ENCODE assay signal across 20 cellular contexts in the genomic region with DNA sequence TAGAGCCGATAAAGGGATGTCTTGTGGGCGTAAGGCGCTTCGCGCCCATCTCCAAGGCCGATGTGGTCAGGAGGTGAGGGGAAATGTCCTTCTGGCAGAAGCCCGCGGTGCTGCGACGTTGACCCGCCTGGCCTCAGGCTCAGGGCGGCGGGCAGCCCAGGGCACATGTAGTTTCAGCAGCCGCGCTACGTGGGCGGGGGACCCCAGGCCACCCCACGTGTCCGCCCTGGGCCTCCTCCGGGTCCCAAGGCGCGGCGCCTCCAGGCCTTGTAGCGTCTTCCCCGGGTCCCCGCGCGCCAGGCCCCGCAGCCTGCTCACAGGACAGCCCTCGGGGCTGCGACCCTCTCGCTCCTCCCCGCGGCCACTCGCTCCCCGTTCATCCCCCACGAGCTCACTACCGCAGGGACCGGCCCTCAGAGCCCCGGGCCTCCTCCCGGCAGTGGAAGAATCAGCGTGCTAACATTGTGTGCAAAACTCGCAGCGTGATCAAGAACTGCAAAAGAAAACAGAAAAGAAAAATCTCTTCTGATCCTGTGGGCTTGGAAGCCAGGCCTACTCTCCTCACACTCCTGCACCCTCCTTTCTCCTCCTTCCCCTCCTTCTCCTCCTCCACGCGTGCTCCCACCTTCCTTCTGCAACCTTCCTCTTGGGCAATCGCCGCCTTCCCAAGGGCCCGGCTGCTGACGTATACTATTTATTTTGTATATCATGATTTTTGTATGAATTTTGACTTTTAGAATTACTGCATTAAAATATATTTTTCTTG. TPM values are rescaled to one million over a fixed set of nuclear protein-coding genes. Genes with fewer than 3 reads are reported as not detected.
DNase-seq lines count a peak whose midpoint lies in the region; FAIRE-seq and TF ChIP-seq lines count a peak whose summit lies in the region.
"Had no signal": no experiment of that assay in that cellular context is flagged by ENCODE, and none has a peak within 500 bp of the region (broad histone marks: within the 10 kb centered on the region; RNA-seq: fewer than 3 reads in every experiment).

No MANE protein-coding gene starts in this region.

- no peaks in the 10 kb centered on the region for H4K20me1 ChIP-seq in astrocyte (ENCODE audit: insufficient read depth, low read length)
- peaks cover 6% of the 10 kb centered on the region for H4K20me1 ChIP-seq in smooth muscle cell (ENCODE audit: low read depth)

- H3K4me2 ChIP-seq in astrocyte (ENCODE audit: low read length): no peak overlapping the region
- H3K4me2 ChIP-seq in smooth muscle cell: peak overlapping the region; percentile 86

- no peak overlapping the region for H3K27ac ChIP-seq in astrocyte (ENCODE audit: low read depth, low read length)
- no peak overlapping the region for H3K27ac ChIP-seq in iPS-20b (ENCODE audit: low read length)
- H3K27ac ChIP-seq in smooth muscle cell (ENCODE audit: low read depth): peak overlapping the region; percentile 95
- H3K27ac ChIP-seq: epithelial cell of prostate, right lobe of liver, SJCRH30, transverse colon had no signal

- H3K27ac Mint-ChIP-seq in activated naive CD8-positive, alpha-beta T cell: no peak overlapping the region
- H3K27ac Mint-ChIP-seq in activated naive CD8-positive, alpha-beta T cell treated with anti-CD3 and anti-CD28 coated beads for 36 hours: no peak overlapping the region
- peak overlapping the region; percentile 66 for H3K27ac Mint-ChIP-seq in astrocyte (ENCODE audit: unreplicated experiment)
- H3K27ac Mint-ChIP-seq: activated naive CD4-positive, alpha-beta T cell treated with anti-CD3 and anti-CD28 coated beads, Interleukin-2, amount 50 U/mL, for 24 hours; natural killer cell treated with Interleukin-12 subunit alpha and Interleukin-12 subunit beta and Interleukin-15 and Interleukin-18, amount 100 ng/mL, for 72 hours had no signal

- peaks cover 3% of the 10 kb centered on the region for H3K9me3 Mint-ChIP-seq in activated naive CD8-positive, alpha-beta T cell (ENCODE audit: low read depth)
- peaks cover 6% of the 10 kb centered on the region for H3K9me3 Mint-ChIP-seq in activated naive CD8-positive, alpha-beta T cell treated with anti-CD3 and anti-CD28 coated beads for 36 hours
- H3K9me3 Mint-ChIP-seq in astrocyte (ENCODE audit: unreplicated experiment): peaks cover 29% of the 10 kb centered on the region
- H3K9me3 Mint-ChIP-seq: activated naive CD4-positive, alpha-beta T cell treated with anti-CD3 and anti-CD28 coated beads, Interleukin-2, amount 50 U/mL, for 24 hours; natural killer cell treated with Interleukin-12 subunit alpha and Interleukin-12 subunit beta and Interleukin-15 and Interleukin-18, amount 100 ng/mL, for 72 hours had no signal

- no peak overlapping the region for H3K4me3 ChIP-seq in astrocyte (ENCODE audit: insufficient read depth, low read depth, low read length)
- peak overlapping the region; percentile 66; the same call in 1 of the 2 replicates for H3K4me3 ChIP-seq in iPS-20b (ENCODE audit: low read length)
- peak overlapping the region; percentile 74 for H3K4me3 ChIP-seq in smooth muscle cell
- H3K4me3 ChIP-seq: right lobe of liver, SJCRH30 had no signal

- H3K9ac ChIP-seq in astrocyte (ENCODE audit: low read length) (no peak overlapping the region), iPS-20b (ENCODE audit: low read depth, low read length) (no peak overlapping the region), smooth muscle cell (ENCODE audit: low read depth) (peak overlapping the region; percentile 81)

- H3K79me2 ChIP-seq in astrocyte (ENCODE audit: insufficient read depth, low read length): no peaks in the 10 kb centered on the region
- H3K79me2 ChIP-seq in smooth muscle cell (ENCODE audit: low read depth): peaks cover 60% of the 10 kb centered on the region

- H3K27me3 ChIP-seq in astrocyte (ENCODE audit: insufficient read depth, low read length): peaks cover 100% of the 10 kb centered on the region
- peaks cover 100% of the 10 kb centered on the region for H3K27me3 ChIP-seq in iPS-20b (ENCODE audit: insufficient read depth, low read length)
- H3K27me3 ChIP-seq in smooth muscle cell (ENCODE audit: low read depth): peaks cover 19% of the 10 kb centered on the region

- 6% methylated on average over 48 of the region's 50 CpGs for WGBS in smooth muscle cell (ENCODE audit: low lambda C conversion rate)

- H2AFZ ChIP-seq in astrocyte (ENCODE audit: low read depth, low read length): no peak overlapping the region
- H2AFZ ChIP-seq in smooth muscle cell (ENCODE audit: low read depth): peak overlapping the region; percentile 83

- no peak for DNase-seq in activated naive CD8-positive, alpha-beta T cell treated with anti-CD3 and anti-CD28 coated beads for 36 hours
- no peak for DNase-seq in astrocyte (ENCODE audit: low read depth)
- no peak for DNase-seq in smooth muscle cell (lab: John Stamatoyannopoulos, UW; ENCODE audit: unreplicated experiment)
- DNase-seq in stimulated activated CD4-positive, alpha-beta T cell treated with anti-CD3 and anti-CD28 coated beads, Interleukin-12 subunit alpha, Interleukin-12 subunit beta, amount 100 ng/mL, for 4 hours: no peak
- DNase-seq in kidney tubule cell (ENCODE audit: low spot score): no peak
- no peak for DNase-seq in NCI-H146 (lab: John Stamatoyannopoulos, UW)
- DNase-seq: caudate nucleus; KG1; NCI-H1417 treated with DMSO at 0.1 percent for 48 hours; right lobe of liver; SJCRH30; stimulated activated CD8-positive, alpha-beta memory T cell treated with anti-CD3 and anti-CD28 coated beads, Interleukin-4, amount 100 ng/mL, for 48 hours; transverse colon had no signal

- H3F3A ChIP-seq in smooth muscle cell (ENCODE audit: low read depth): peaks cover 10% of the 10 kb centered on the region

- FAIRE-seq in astrocyte (lab: Jason Lieb, UNC): no peak
- FAIRE-seq: G401.6, TTC549 had no signal

- H3K4me1 ChIP-seq in astrocyte (ENCODE audit: insufficient read depth, low read length) (peaks cover 8% of the 10 kb centered on the region), iPS-20b (ENCODE audit: insufficient read depth, low read length) (peaks cover 25% of the 10 kb centered on the region; the same call in 1 of the 2 replicates), smooth muscle cell (ENCODE audit: low read depth) (peaks cover 7% of the 10 kb centered on the region)
- H3K4me1 ChIP-seq: SJCRH30 had no signal

- TF ChIP-seq CTCF in astrocyte (IDR thresholded peaks at IDR 0.05; ENCODE audit: insufficient read depth, low read depth, low read length) (no peak), smooth muscle cell (IDR thresholded peaks at IDR 0.05; ENCODE audit: borderline replicate concordance, insufficient read depth, poor library complexity, severe bottlenecking) (no peak)

- H3K4me1 Mint-ChIP-seq in activated naive CD8-positive, alpha-beta T cell (ENCODE audit: low read depth): peaks cover 23% of the 10 kb centered on the region
- H3K4me1 Mint-ChIP-seq in activated naive CD8-positive, alpha-beta T cell treated with anti-CD3 and anti-CD28 coated beads for 36 hours: peaks cover 10% of the 10 kb centered on the region
- H3K4me1 Mint-ChIP-seq in astrocyte (ENCODE audit: low read depth, unreplicated experiment): no peaks in the 10 kb centered on the region

- peak overlapping the region; percentile 9 for H3K4me3 Mint-ChIP-seq in activated naive CD8-positive, alpha-beta T cell
- H3K4me3 Mint-ChIP-seq in activated naive CD8-positive, alpha-beta T cell treated with anti-CD3 and anti-CD28 coated beads for 36 hours: no peak overlapping the region
- H3K4me3 Mint-ChIP-seq in astrocyte (ENCODE audit: unreplicated experiment): no peak overlapping the region
- H3K4me3 Mint-ChIP-seq: activated naive CD4-positive, alpha-beta T cell treated with anti-CD3 and anti-CD28 coated beads, Interleukin-2, amount 50 U/mL, for 24 hours; natural killer cell treated with Interleukin-12 subunit alpha and Interleukin-12 subunit beta and Interleukin-15 and Interleukin-18, amount 100 ng/mL, for 72 hours had no signal

- H3K36me3 Mint-ChIP-seq in activated naive CD8-positive, alpha-beta T cell: no peaks in the 10 kb centered on the region
- peaks cover 3% of the 10 kb centered on the region for H3K36me3 Mint-ChIP-seq in activated naive CD8-positive, alpha-beta T cell treated with anti-CD3 and anti-CD28 coated beads for 36 hours
- no peaks in the 10 kb centered on the region for H3K36me3 Mint-ChIP-seq in astrocyte (ENCODE audit: low read depth, unreplicated experiment)
- H3K36me3 Mint-ChIP-seq: natural killer cell treated with Interleukin-12 subunit alpha and Interleukin-12 subunit beta and Interleukin-15 and Interleukin-18, amount 100 ng/mL, for 72 hours had no signal

- peaks cover 58% of the 10 kb centered on the region for H3K27me3 Mint-ChIP-seq in activated naive CD8-positive, alpha-beta T cell
- H3K27me3 Mint-ChIP-seq in activated naive CD8-positive, alpha-beta T cell treated with anti-CD3 and anti-CD28 coated beads for 36 hours: peaks cover 97% of the 10 kb centered on the region
- H3K27me3 Mint-ChIP-seq in astrocyte (ENCODE audit: low read depth, unreplicated experiment): peaks cover 80% of the 10 kb centered on the region

- H3K9me3 ChIP-seq in astrocyte (ENCODE audit: insufficient read depth, low read depth, low read length): peaks cover 7% of the 10 kb centered on the region
- no peaks in the 10 kb centered on the region for H3K9me3 ChIP-seq in iPS-20b (ENCODE audit: insufficient read depth, low read depth, low read length)
- no peaks in the 10 kb centered on the region for H3K9me3 ChIP-seq in smooth muscle cell (replicated peaks; ENCODE audit: low read depth)
- H3K9me3 ChIP-seq: right lobe of liver, SJCRH30, transverse colon had no signal

- no peaks in the 10 kb centered on the region for H3K36me3 ChIP-seq in astrocyte (ENCODE audit: insufficient read depth, low read length)
- no peaks in the 10 kb centered on the region for H3K36me3 ChIP-seq in iPS-20b (ENCODE audit: insufficient read depth, low read depth, low read length)
- no peaks in the 10 kb centered on the region for H3K36me3 ChIP-seq in smooth muscle cell (ENCODE audit: low read depth)
- H3K36me3 ChIP-seq: right lobe of liver, SJCRH30, transverse colon had no signal

RNA-seq across cellular contexts. Expression of a gene that starts 4.4 kb away (rescaled TPM):
- under 1 TPM in 1 of 2 experiments, not detected in 1; 0.12 TPM for total RNA-seq in activated naive CD8-positive, alpha-beta T cell treated with anti-CD3 and anti-CD28 coated beads for 36 hours
- 1.1 and 1.3 TPM in 2 replicates for total RNA-seq in astrocyte
- total RNA-seq in smooth muscle cell: 58.4 and 71.1 TPM in 2 replicates
- 4.3 and 5.0 TPM in 2 replicates for polyA plus RNA-seq in smooth muscle cell
- total RNA-seq: natural killer cell treated with Interleukin-12 subunit alpha and Interleukin-12 subunit beta and Interleukin-15 and Interleukin-18, amount 100 ng/mL, for 72 hours; transverse colon had no signal

Comparison
In these comparisons a context has a peak if more than half of its experiments do, and no peak if none do; other contexts are left out.
1. RNA of a gene that starts 4.4 kb away (total RNA-seq): 58.4 to 71.1 TPM in smooth muscle cell; 1.1 to 1.3 TPM in astrocyte and 0.12 TPM in activated naive CD8-positive, alpha-beta T cell treated with anti-CD3 and anti-CD28 coated beads for 36 hours; every median in the first group is over 10 times any median in the second.